1 cellular context compared by ENCODE assay signal in the genomic region with DNA sequence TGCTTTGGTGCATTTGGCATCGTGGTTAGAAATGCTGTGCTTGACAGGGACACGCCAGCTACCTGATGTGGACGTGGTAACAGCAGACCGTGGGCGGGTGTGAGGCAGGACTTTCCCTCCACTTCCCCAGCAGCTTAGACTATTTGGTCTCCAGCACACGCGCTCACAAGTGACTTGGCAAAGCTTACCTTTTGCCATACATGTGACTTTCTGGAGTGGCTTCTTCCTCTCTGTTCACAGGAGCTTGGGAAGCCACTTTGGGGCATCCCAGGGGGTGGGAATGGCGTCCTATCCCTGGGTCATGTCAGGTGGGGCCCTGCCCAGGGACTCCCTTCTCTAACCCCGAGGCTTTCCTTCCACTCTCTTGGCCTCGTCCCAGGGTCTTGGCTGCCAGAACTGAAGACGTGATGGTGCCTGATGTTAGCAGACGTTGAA.
TF ChIP-seq lines count a peak whose summit lies in the region.

No MANE protein-coding gene starts in this region.

TF ChIP-seq in GM12878, 131 proteins besides CTCF, POLR2A, EP300 and RAD21 (continued from another document):
- TF ChIP-seq, protein P1, sequence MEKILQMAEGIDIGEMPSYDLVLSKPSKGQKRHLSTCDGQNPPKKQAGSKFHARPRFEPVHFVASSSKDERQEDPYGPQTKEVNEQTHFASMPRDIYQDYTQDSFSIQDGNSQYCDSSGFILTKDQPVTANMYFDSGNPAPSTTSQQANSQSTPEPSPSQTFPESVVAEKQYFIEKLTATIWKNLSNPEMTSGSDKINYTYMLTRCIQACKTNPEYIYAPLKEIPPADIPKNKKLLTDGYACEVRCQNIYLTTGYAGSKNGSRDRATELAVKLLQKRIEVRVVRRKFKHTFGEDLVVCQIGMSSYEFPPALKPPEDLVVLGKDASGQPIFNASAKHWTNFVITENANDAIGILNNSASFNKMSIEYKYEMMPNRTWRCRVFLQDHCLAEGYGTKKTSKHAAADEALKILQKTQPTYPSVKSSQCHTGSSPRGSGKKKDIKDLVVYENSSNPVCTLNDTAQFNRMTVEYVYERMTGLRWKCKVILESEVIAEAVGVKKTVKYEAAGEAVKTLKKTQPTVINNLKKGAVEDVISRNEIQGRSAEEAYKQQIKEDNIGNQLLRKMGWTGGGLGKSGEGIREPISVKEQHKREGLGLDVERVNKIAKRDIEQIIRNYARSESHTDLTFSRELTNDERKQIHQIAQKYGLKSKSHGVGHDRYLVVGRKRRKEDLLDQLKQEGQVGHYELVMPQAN (conservative IDR thresholded peaks at IDR 0.05): no peak
- no peak for TF ChIP-seq TCF3 (IDR thresholded peaks at IDR 0.05; ENCODE audit: borderline replicate concordance, insufficient read depth, low read depth, low read length)
- TF ChIP-seq, protein P2, sequence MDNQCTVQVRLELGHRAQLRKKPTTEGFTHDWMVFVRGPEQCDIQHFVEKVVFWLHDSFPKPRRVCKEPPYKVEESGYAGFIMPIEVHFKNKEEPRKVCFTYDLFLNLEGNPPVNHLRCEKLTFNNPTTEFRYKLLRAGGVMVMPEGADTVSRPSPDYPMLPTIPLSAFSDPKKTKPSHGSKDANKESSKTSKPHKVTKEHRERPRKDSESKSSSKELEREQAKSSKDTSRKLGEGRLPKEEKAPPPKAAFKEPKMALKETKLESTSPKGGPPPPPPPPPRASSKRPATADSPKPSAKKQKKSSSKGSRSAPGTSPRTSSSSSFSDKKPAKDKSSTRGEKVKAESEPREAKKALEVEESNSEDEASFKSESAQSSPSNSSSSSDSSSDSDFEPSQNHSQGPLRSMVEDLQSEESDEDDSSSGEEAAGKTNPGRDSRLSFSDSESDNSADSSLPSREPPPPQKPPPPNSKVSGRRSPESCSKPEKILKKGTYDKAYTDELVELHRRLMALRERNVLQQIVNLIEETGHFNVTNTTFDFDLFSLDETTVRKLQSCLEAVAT (IDR thresholded peaks at IDR 0.05): no peak
- no peak for TF ChIP-seq WRNIP1 (IDR thresholded peaks at IDR 0.05; ENCODE audit: borderline replicate concordance, low read depth, low read length)
- TF ChIP-seq BACH1 (IDR thresholded peaks at IDR 0.05; ENCODE audit: borderline replicate concordance): peak; percentile 67; the same call in 1 of the 2 replicates
- TF ChIP-seq, protein P3, sequence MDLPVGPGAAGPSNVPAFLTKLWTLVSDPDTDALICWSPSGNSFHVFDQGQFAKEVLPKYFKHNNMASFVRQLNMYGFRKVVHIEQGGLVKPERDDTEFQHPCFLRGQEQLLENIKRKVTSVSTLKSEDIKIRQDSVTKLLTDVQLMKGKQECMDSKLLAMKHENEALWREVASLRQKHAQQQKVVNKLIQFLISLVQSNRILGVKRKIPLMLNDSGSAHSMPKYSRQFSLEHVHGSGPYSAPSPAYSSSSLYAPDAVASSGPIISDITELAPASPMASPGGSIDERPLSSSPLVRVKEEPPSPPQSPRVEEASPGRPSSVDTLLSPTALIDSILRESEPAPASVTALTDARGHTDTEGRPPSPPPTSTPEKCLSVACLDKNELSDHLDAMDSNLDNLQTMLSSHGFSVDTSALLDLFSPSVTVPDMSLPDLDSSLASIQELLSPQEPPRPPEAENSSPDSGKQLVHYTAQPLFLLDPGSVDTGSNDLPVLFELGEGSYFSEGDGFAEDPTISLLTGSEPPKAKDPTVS (IDR thresholded peaks at IDR 0.05; ENCODE audit: low read depth, low read length): no peak
- peak; percentile 49 for TF ChIP-seq SP1 (IDR thresholded peaks at IDR 0.05; ENCODE audit: low read depth, low read length)
- no peak for TF ChIP-seq HDAC2 (IDR thresholded peaks at IDR 0.05)
- TF ChIP-seq NBN (IDR thresholded peaks at IDR 0.05): peak; percentile 53; the same call in 1 of the 2 replicates
- peak; percentile 74 for TF ChIP-seq DPF2 (IDR thresholded peaks at IDR 0.05)
- TF ChIP-seq, protein P4, sequence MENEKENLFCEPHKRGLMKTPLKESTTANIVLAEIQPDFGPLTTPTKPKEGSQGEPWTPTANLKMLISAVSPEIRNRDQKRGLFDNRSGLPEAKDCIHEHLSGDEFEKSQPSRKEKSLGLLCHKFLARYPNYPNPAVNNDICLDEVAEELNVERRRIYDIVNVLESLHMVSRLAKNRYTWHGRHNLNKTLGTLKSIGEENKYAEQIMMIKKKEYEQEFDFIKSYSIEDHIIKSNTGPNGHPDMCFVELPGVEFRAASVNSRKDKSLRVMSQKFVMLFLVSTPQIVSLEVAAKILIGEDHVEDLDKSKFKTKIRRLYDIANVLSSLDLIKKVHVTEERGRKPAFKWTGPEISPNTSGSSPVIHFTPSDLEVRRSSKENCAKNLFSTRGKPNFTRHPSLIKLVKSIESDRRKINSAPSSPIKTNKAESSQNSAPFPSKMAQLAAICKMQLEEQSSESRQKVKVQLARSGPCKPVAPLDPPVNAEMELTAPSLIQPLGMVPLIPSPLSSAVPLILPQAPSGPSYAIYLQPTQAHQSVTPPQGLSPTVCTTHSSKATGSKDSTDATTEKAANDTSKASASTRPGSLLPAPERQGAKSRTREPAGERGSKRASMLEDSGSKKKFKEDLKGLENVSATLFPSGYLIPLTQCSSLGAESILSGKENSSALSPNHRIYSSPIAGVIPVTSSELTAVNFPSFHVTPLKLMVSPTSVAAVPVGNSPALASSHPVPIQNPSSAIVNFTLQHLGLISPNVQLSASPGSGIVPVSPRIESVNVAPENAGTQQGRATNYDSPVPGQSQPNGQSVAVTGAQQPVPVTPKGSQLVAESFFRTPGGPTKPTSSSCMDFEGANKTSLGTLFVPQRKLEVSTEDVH (IDR thresholded peaks at IDR 0.05; ENCODE audit: low read depth, partially characterized antibody): no peak
- TF ChIP-seq, protein P5, sequence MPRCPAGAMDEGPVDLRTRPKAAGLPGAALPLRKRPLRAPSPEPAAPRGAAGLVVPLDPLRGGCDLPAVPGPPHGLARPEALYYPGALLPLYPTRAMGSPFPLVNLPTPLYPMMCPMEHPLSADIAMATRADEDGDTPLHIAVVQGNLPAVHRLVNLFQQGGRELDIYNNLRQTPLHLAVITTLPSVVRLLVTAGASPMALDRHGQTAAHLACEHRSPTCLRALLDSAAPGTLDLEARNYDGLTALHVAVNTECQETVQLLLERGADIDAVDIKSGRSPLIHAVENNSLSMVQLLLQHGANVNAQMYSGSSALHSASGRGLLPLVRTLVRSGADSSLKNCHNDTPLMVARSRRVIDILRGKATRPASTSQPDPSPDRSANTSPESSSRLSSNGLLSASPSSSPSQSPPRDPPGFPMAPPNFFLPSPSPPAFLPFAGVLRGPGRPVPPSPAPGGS (IDR thresholded peaks at IDR 0.05; ENCODE audit: borderline replicate concordance, insufficient read depth, low read depth, low read length, poor library complexity, severe bottlenecking): no peak
- TF ChIP-seq, protein P6, sequence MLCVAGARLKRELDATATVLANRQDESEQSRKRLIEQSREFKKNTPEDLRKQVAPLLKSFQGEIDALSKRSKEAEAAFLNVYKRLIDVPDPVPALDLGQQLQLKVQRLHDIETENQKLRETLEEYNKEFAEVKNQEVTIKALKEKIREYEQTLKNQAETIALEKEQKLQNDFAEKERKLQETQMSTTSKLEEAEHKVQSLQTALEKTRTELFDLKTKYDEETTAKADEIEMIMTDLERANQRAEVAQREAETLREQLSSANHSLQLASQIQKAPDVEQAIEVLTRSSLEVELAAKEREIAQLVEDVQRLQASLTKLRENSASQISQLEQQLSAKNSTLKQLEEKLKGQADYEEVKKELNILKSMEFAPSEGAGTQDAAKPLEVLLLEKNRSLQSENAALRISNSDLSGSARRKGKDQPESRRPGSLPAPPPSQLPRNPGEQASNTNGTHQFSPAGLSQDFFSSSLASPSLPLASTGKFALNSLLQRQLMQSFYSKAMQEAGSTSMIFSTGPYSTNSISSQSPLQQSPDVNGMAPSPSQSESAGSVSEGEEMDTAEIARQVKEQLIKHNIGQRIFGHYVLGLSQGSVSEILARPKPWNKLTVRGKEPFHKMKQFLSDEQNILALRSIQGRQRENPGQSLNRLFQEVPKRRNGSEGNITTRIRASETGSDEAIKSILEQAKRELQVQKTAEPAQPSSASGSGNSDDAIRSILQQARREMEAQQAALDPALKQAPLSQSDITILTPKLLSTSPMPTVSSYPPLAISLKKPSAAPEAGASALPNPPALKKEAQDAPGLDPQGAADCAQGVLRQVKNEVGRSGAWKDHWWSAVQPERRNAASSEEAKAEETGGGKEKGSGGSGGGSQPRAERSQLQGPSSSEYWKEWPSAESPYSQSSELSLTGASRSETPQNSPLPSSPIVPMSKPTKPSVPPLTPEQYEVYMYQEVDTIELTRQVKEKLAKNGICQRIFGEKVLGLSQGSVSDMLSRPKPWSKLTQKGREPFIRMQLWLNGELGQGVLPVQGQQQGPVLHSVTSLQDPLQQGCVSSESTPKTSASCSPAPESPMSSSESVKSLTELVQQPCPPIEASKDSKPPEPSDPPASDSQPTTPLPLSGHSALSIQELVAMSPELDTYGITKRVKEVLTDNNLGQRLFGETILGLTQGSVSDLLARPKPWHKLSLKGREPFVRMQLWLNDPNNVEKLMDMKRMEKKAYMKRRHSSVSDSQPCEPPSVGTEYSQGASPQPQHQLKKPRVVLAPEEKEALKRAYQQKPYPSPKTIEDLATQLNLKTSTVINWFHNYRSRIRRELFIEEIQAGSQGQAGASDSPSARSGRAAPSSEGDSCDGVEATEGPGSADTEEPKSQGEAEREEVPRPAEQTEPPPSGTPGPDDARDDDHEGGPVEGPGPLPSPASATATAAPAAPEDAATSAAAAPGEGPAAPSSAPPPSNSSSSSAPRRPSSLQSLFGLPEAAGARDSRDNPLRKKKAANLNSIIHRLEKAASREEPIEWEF (IDR thresholded peaks at IDR 0.05; ENCODE audit: insufficient replicate concordance, low read depth, low read length): no peak
- TF ChIP-seq NR2F1 (conservative IDR thresholded peaks at IDR 0.05): no peak
- TF ChIP-seq ATF7 (IDR thresholded peaks at IDR 0.05; ENCODE audit: low read depth): 0 out of 2 replicates have a peak, but pooled peaks have one; percentile 25
- TF ChIP-seq IKZF2 (IDR thresholded peaks at IDR 0.05): peak; percentile 71 to 83
- no peak for TF ChIP-seq TARDBP (IDR thresholded peaks at IDR 0.05; ENCODE audit: borderline replicate concordance)
- TF ChIP-seq, protein P7, sequence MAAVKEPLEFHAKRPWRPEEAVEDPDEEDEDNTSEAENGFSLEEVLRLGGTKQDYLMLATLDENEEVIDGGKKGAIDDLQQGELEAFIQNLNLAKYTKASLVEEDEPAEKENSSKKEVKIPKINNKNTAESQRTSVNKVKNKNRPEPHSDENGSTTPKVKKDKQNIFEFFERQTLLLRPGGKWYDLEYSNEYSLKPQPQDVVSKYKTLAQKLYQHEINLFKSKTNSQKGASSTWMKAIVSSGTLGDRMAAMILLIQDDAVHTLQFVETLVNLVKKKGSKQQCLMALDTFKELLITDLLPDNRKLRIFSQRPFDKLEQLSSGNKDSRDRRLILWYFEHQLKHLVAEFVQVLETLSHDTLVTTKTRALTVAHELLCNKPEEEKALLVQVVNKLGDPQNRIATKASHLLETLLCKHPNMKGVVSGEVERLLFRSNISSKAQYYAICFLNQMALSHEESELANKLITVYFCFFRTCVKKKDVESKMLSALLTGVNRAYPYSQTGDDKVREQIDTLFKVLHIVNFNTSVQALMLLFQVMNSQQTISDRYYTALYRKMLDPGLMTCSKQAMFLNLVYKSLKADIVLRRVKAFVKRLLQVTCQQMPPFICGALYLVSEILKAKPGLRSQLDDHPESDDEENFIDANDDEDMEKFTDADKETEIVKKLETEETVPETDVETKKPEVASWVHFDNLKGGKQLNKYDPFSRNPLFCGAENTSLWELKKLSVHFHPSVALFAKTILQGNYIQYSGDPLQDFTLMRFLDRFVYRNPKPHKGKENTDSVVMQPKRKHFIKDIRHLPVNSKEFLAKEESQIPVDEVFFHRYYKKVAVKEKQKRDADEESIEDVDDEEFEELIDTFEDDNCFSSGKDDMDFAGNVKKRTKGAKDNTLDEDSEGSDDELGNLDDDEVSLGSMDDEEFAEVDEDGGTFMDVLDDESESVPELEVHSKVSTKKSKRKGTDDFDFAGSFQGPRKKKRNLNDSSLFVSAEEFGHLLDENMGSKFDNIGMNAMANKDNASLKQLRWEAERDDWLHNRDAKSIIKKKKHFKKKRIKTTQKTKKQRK (IDR thresholded peaks at IDR 0.05; ENCODE audit: low read depth, low read length): no peak
- peak; percentile 62; the same call in 1 of the 2 replicates for TF ChIP-seq MTA2 (IDR thresholded peaks at IDR 0.05; ENCODE audit: low read depth)
- TF ChIP-seq, protein P8, sequence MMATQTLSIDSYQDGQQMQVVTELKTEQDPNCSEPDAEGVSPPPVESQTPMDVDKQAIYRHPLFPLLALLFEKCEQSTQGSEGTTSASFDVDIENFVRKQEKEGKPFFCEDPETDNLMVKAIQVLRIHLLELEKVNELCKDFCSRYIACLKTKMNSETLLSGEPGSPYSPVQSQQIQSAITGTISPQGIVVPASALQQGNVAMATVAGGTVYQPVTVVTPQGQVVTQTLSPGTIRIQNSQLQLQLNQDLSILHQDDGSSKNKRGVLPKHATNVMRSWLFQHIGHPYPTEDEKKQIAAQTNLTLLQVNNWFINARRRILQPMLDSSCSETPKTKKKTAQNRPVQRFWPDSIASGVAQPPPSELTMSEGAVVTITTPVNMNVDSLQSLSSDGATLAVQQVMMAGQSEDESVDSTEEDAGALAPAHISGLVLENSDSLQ (IDR thresholded peaks at IDR 0.05): 0 out of 2 replicates have a peak, but pooled peaks have one; percentile 8
